19 cellular contexts compared by ENCODE assay signal in genomic region chr4:145488310-145488709, GRCh38. TPM values are rescaled to one million over a fixed set of nuclear protein-coding genes. Genes with fewer than 3 reads are reported as not detected.
DNase-seq lines count a peak whose midpoint lies in the region; FAIRE-seq and TF ChIP-seq lines count a peak whose summit lies in the region.
"Had no signal": no experiment of that assay in that cellular context is flagged by ENCODE, and none has a peak within 500 bp of the region (broad histone marks: within the 10 kb centered on the region; RNA-seq: fewer than 3 reads in every experiment).

No MANE protein-coding gene starts in this region.

- no peak overlapping the region for H3K4me3 Mint-ChIP-seq in CD8-positive, alpha-beta memory T cell

- H3K9me3 ChIP-seq in BLaER1: no peaks in the 10 kb centered on the region
- no peaks in the 10 kb centered on the region for H3K9me3 ChIP-seq in Karpas-422 (ENCODE audit: low read length)
- H3K9me3 ChIP-seq in OCI-LY3 (ENCODE audit: insufficient read depth, low read length): no peaks in the 10 kb centered on the region
- H3K9me3 ChIP-seq in CD8-positive, alpha-beta memory T cell (ENCODE audit: low read length): no peaks in the 10 kb centered on the region
- H3K9me3 ChIP-seq in prostate gland: no peaks in the 10 kb centered on the region
- H3K9me3 ChIP-seq: Caco-2, SJCRH30 had no signal

- H3K36me3 Mint-ChIP-seq in CD8-positive, alpha-beta memory T cell: no peaks in the 10 kb centered on the region

- H3K9ac ChIP-seq in BLaER1: no peak overlapping the region
- H3K9ac ChIP-seq in Karpas-422 (ENCODE audit: low read length): no peak overlapping the region
- H3K9ac ChIP-seq in OCI-LY3 (ENCODE audit: low read length): no peak overlapping the region

- no peak overlapping the region for H3K27ac Mint-ChIP-seq in CD8-positive, alpha-beta memory T cell

- H3K79me2 ChIP-seq in Karpas-422 (ENCODE audit: low read length) (no peaks in the 10 kb centered on the region), OCI-LY3 (ENCODE audit: low read length) (no peaks in the 10 kb centered on the region)

- intact Hi-C loops in prostate gland (cut with DNase I): loop anchor here (10.0 kb wide), 1 partner anchor 56 kb away; no protein-coding TSS in a partner anchor

- peak; percentile 40 for FAIRE-seq in GM12891 (lab: Jason Lieb, UNC)
- FAIRE-seq: RCC 7860 had no signal

- no peaks in the 10 kb centered on the region for H3K4me1 Mint-ChIP-seq in CD8-positive, alpha-beta memory T cell

- H3K27ac ChIP-seq in BLaER1 (no peak overlapping the region), Karpas-422 (ENCODE audit: low read length) (peak overlapping the region; percentile 57), OCI-LY3 (ENCODE audit: low read length) (no peak overlapping the region), prostate gland (no peak overlapping the region)
- H3K27ac ChIP-seq in CD8-positive, alpha-beta memory T cell (ENCODE audit: low read depth, low read length): no peak overlapping the region
- H3K27ac ChIP-seq: SJCRH30 had no signal

- DNase-seq in GM12891 (ENCODE audit: insufficient read length, low spot score) (no peak), Karpas-422 (no peak), AG08395 (ENCODE audit: low spot score) (no peak), prostate gland (ENCODE audit: low spot score) (no peak), dermis blood vessel endothelial cell (no peak)
- no peak for DNase-seq in CD8-positive, alpha-beta memory T cell
- DNase-seq: 8988T, AML-193, Caco-2, DMS 273 treated with DMSO at 0.1 percent for 48 hours, DND-41, IMR-90, NCI-H1417 treated with DMSO at 0.1 percent for 48 hours, NCI-H187, NCI-H446 treated with DMSO at 0.1 percent for 48 hours, SJCRH30 had no signal

- WGBS in prostate gland: 70% methylated on average over 2 of the region's 2 CpGs

- H3K27me3 ChIP-seq in BLaER1 (no peaks in the 10 kb centered on the region), Karpas-422 (ENCODE audit: low read length) (no peaks in the 10 kb centered on the region), OCI-LY3 (ENCODE audit: low read depth, low read length) (peaks cover 89% of the 10 kb centered on the region), prostate gland (replicated peaks; ENCODE audit: insufficient read depth) (no peaks in the 10 kb centered on the region)
- H3K27me3 ChIP-seq in CD8-positive, alpha-beta memory T cell (ENCODE audit: insufficient read depth, low read length, poor library complexity, severe bottlenecking): peaks cover 6% of the 10 kb centered on the region
- H3K27me3 ChIP-seq: SJCRH30 had no signal

- H3K4me2 ChIP-seq in BLaER1 (peak overlapping the region; percentile 66), Karpas-422 (ENCODE audit: low read depth, low read length, poor library complexity, severe bottlenecking) (peak overlapping the region; percentile 87), OCI-LY3 (ENCODE audit: low read length) (peak overlapping the region; percentile 62)

- no peaks in the 10 kb centered on the region for H3K9me3 Mint-ChIP-seq in CD8-positive, alpha-beta memory T cell

- 0 out of 2 replicates have a peak, but pooled peaks cover 4% of the 10 kb centered on the region for H3K36me3 ChIP-seq in BLaER1
- no peaks in the 10 kb centered on the region for H3K36me3 ChIP-seq in Karpas-422 (ENCODE audit: insufficient read depth, low read length)
- H3K36me3 ChIP-seq in OCI-LY3 (replicated peaks; ENCODE audit: low read depth, low read length): no peaks in the 10 kb centered on the region
- H3K36me3 ChIP-seq in CD8-positive, alpha-beta memory T cell (ENCODE audit: insufficient read depth, low read length): no peaks in the 10 kb centered on the region
- H3K36me3 ChIP-seq in prostate gland: no peaks in the 10 kb centered on the region

- H3K4me3 ChIP-seq in BLaER1 (no peak overlapping the region), Karpas-422 (ENCODE audit: low read length) (peak overlapping the region; percentile 50), OCI-LY3 (ENCODE audit: low read length) (peak overlapping the region; percentile 20; the same call in 1 of the 2 replicates), prostate gland (no peak overlapping the region)
- no peak overlapping the region for H3K4me3 ChIP-seq in CD8-positive, alpha-beta memory T cell (ENCODE audit: low read length)
- H3K4me3 ChIP-seq: SJCRH30 had no signal

- H3K9me2 ChIP-seq in Karpas-422 (replicated peaks; ENCODE audit: insufficient read depth, low read length): no peaks in the 10 kb centered on the region

- H2AFZ ChIP-seq in Karpas-422 (ENCODE audit: low read length): peak overlapping the region; percentile 41; the same call in 1 of the 2 replicates
- no peak overlapping the region for H2AFZ ChIP-seq in OCI-LY3 (ENCODE audit: low read depth, low read length)

- POLR2A ChIA-PET in CD8-positive, alpha-beta memory T cell (lab: Charles Lee): no interaction called here

- H3K27me3 Mint-ChIP-seq in CD8-positive, alpha-beta memory T cell: peaks cover 1 to 17% of the 10 kb centered on the region in 2 donors

- TF ChIP-seq POLR2A in GM12891 (IDR thresholded peaks at IDR 0.05; ENCODE audit: low read depth, low read length) (no peak), prostate gland (IDR thresholded peaks at IDR 0.05) (no peak)

- CTCF ChIA-PET in CD8-positive, alpha-beta memory T cell (lab: Charles Lee): no interaction called here

- H3K4me1 ChIP-seq in BLaER1 (peaks cover 92% of the 10 kb centered on the region), Karpas-422 (ENCODE audit: low read length) (peaks cover 32% of the 10 kb centered on the region), OCI-LY3 (ENCODE audit: low read length) (peaks cover 30% of the 10 kb centered on the region), prostate gland (replicated peaks) (no peaks in the 10 kb centered on the region)
- H3K4me1 ChIP-seq in CD8-positive, alpha-beta memory T cell (ENCODE audit: insufficient read depth, low read length): no peaks in the 10 kb centered on the region
- H3K4me1 ChIP-seq: Caco-2 had no signal

- TF ChIP-seq CTCF in OCI-LY3 (IDR thresholded peaks at IDR 0.05; ENCODE audit: low read depth, low read length) (no peak), prostate gland (IDR thresholded peaks at IDR 0.05) (no peak)

- H4K20me1 ChIP-seq in BLaER1 (peaks cover 89% of the 10 kb centered on the region), Karpas-422 (ENCODE audit: insufficient read depth, low read depth, low read length) (no peaks in the 10 kb centered on the region), OCI-LY3 (ENCODE audit: insufficient read depth, low read length) (peaks cover 23% of the 10 kb centered on the region; the same call in 1 of the 2 replicates)

TF ChIP-seq in GM12891, 5 proteins besides CTCF, POLR2A, EP300 and RAD21:
- no peak for TF ChIP-seq TAF1 (IDR thresholded peaks at IDR 0.05; ENCODE audit: low read depth, low read length)
- no peak for TF ChIP-seq PAX5 (IDR thresholded peaks at IDR 0.05; ENCODE audit: insufficient read depth, low read length, severe bottlenecking)
- TF ChIP-seq POU2F2 (IDR thresholded peaks at IDR 0.05; ENCODE audit: low read depth, low read length): no peak

RNA-seq across cellular contexts. Expression of gene SMAD1, which starts 6.7 kb away (rescaled TPM):
- 12.4 TPM for polyA plus RNA-seq in GM12891 (2012; ENCODE audit: low read depth, missing spikeins)
- total RNA-seq in Karpas-422 (2014; rRNA removed; shearing (Covaris generic); ENCODE audit: low replicate concordance): not detected in 2 replicates
- 1 to 10 TPM; 1.3 to 1.6 TPM for total RNA-seq in CD8-positive, alpha-beta memory T cell
- 0.52 TPM for polyA plus RNA-seq in CD8-positive, alpha-beta memory T cell
- total RNA-seq in prostate gland (10 to 100 TPM; 21.5 to 34.3 TPM), dermis blood vessel endothelial cell (127 and 186 TPM in 2 replicates)

Comparison
In these comparisons a context has a peak if more than half of its experiments do, and no peak if none do; other contexts are left out.
1. H3K4me3 ChIP-seq: peak in Karpas-422 (single experiment) and OCI-LY3 (single experiment); none in BLaER1 (single experiment), CD8-positive, alpha-beta memory T cell (single experiment) and prostate gland (0 of 2).
2. RNA of gene SMAD1, which starts 6.7 kb away (total RNA-seq): 127 to 186 TPM in dermis blood vessel endothelial cell and 21.5 to 34.3 TPM in prostate gland; 1.3 to 1.6 TPM in CD8-positive, alpha-beta memory T cell and not detected in Karpas-422; every median in the first group is over 4 times any median in the second.
3. Peak in every context shown above with its lines, with median percentiles within 50 percentile points of each other: H3K4me2 ChIP-seq.